ENCODE assay signal across 8 cellular contexts in genomic region chr5:159156839-159157238, GRCh38. TPM values are rescaled to one million over a fixed set of nuclear protein-coding genes. Genes with fewer than 3 reads are reported as not detected.
A peak's percentile ranks its signal among the peaks of the same experiment; 100 is the strongest.
DNase-seq lines count a peak whose midpoint lies in the region; ATAC-seq, FAIRE-seq and TF ChIP-seq lines count a peak whose summit lies in the region.

No MANE protein-coding gene starts in this region.

- peaks cover 6% of the 10 kb centered on the region for H3K4me1 ChIP-seq in RWPE2 (ENCODE audit: insufficient read depth, poor library complexity, severe bottlenecking)
- H3K4me1 ChIP-seq in liver (ENCODE audit: control insufficient read depth in 4 of 4, insufficient read depth in 4 of 4, low read length in 3 of 4) = no peaks in the 10 kb centered on the region
- H3K4me1 ChIP-seq in upper lobe of left lung = peaks cover 3 to 21% (median 11%) of the 10 kb centered on the region in 4 donors

- H3K4me3 ChIP-seq in LNCaP clone FGC (ENCODE audit: low read depth, low read length) (no peak overlapping the region), RWPE2 (ENCODE audit: severe bottlenecking) (no peak overlapping the region), liver (ENCODE audit: low read depth in 1 of 3, low read length in 3 of 3) (no peak overlapping the region), upper lobe of left lung (no peak overlapping the region)

- H3K36me3 ChIP-seq in RWPE2 (ENCODE audit: low read depth) = peaks cover 69% of the 10 kb centered on the region
- peaks cover 2 to 11% (median 6%) of the 10 kb centered on the region in 4 donors for H3K36me3 ChIP-seq in liver (ENCODE audit: control insufficient read depth in 4 of 4, insufficient read depth in 3 of 4, low read depth in 1 of 4, low read length in 3 of 4)
- H3K36me3 ChIP-seq in upper lobe of left lung = peaks cover 11 to 48% (median 33%) of the 10 kb centered on the region in 4 donors

- TF ChIP-seq CTCF in LNCaP clone FGC (IDR thresholded peaks at IDR 0.05; ENCODE audit: control insufficient read depth, extremely low read depth, insufficient read depth) = peak; percentile 83
- peak; percentile 99 for TF ChIP-seq CTCF in RWPE2 (IDR thresholded peaks at IDR 0.05; ENCODE audit: poor library complexity, severe bottlenecking)
- peak; percentile 85 for TF ChIP-seq CTCF in liver (IDR thresholded peaks at IDR 0.05; ENCODE audit: low read depth, low read length, missing input control)
- peak; percentile 68 to 86 (median 78) for TF ChIP-seq CTCF in upper lobe of left lung (IDR thresholded peaks at IDR 0.05)

- H3K27ac ChIP-seq in RWPE2 (ENCODE audit: poor library complexity, severe bottlenecking) (peak overlapping the region; percentile 12), liver (ENCODE audit: low read depth in 1 of 2, low read length in 2 of 2) (no peak overlapping the region), upper lobe of left lung (peak overlapping the region in 2 of 4 donors; percentile 51 to 54)

- H3K27me3 ChIP-seq in RWPE2 (ENCODE audit: insufficient read depth, poor library complexity, severe bottlenecking) = no peaks in the 10 kb centered on the region
- H3K27me3 ChIP-seq in liver (ENCODE audit: control insufficient read depth in 4 of 4, insufficient read depth in 4 of 4, low read length in 3 of 4) = no peaks in the 10 kb centered on the region
- H3K27me3 ChIP-seq in upper lobe of left lung = no peaks in the 10 kb centered on the region

- H3K9me3 ChIP-seq in RWPE2 (ENCODE audit: severe bottlenecking) (no peaks in the 10 kb centered on the region), liver (ENCODE audit: control insufficient read depth in 4 of 4, low read length in 3 of 4) (no peaks in the 10 kb centered on the region), upper lobe of left lung (no peaks in the 10 kb centered on the region)

- 10% methylated on average over 2 of the region's 2 CpGs for WGBS in liver
- 3 to 5% methylated on average over 2 of the region's 2 CpGs for WGBS in upper lobe of left lung, 2 donors

- H3K9ac ChIP-seq in liver (ENCODE audit: low read depth in 1 of 2, low read length in 2 of 2) = no peak overlapping the region

- peak; percentile 5 for FAIRE-seq in colon (lab: Jason Lieb, UNC)

- TF ChIP-seq POLR2A in upper lobe of left lung (IDR thresholded peaks at IDR 0.05) = no peak

- ATAC-seq in GM21447 (IDR thresholded peaks at IDR 0.05; ENCODE audit: unreplicated experiment) (peak; percentile 69), RWPE2 (ENCODE audit: low read depth) (peak; percentile 87), upper lobe of left lung (ENCODE audit: low FRiP score in 2 of 2) (peak; percentile 86 to 88)

- TF ChIP-seq RAD21 in liver (IDR thresholded peaks at IDR 0.05) = peak; percentile 96

- no peak for TF ChIP-seq EP300 in upper lobe of left lung (IDR thresholded peaks at IDR 0.05)

- DNase-seq in NCI-H2107 treated with DMSO at 0.1 percent for 48 hours (lab: John Stamatoyannopoulos, UW; ENCODE audit: unreplicated experiment) (peak; percentile 49), NCI-H2107 (lab: John Stamatoyannopoulos, UW) (no peak), LNCaP clone FGC (ENCODE audit: low read depth) (peak; percentile 59), RWPE2 (ENCODE audit: low spot score) (no peak), upper lobe of left lung (no peak)

TF ChIP-seq in liver, 16 proteins besides CTCF, POLR2A, EP300 and RAD21:
- no peak for TF ChIP-seq ZBTB33 (IDR thresholded peaks at IDR 0.05)
- no peak for TF ChIP-seq TAF1 (conservative IDR thresholded peaks at IDR 0.05)
- no peak for TF ChIP-seq YY1 (IDR thresholded peaks at IDR 0.05)
- no peak for TF ChIP-seq NR2F2 (IDR thresholded peaks at IDR 0.05)
- no peak for TF ChIP-seq RXRA (IDR thresholded peaks at IDR 0.05)
- no peak for TF ChIP-seq SP1 (IDR thresholded peaks at IDR 0.05)
- TF ChIP-seq MAX (IDR thresholded peaks at IDR 0.05) = no peak
- TF ChIP-seq HNF4G (IDR thresholded peaks at IDR 0.05) = no peak
- TF ChIP-seq FOXA2 (IDR thresholded peaks at IDR 0.05) = no peak

RNA-seq across cellular contexts. Expression of gene RNF145, which starts 52.5 kb away (rescaled TPM):
- total RNA-seq in liver (10 to 100 TPM; 13.0 to 34.6 TPM), upper lobe of left lung (100 to 1,000 TPM; 130 to 376 (median 232) TPM)
- 10 to 100 TPM in 1 of 2 donors, 1 to 10 TPM in 1; 2.9 to 10.5 TPM for polyA plus RNA-seq in liver

RNA-seq across cellular contexts. Expression of gene EBF1, which starts 57.1 kb away (rescaled TPM):
- total RNA-seq in liver (1 to 10 TPM in 1 of 2 donors, under 1 TPM in 1; 0.59 to 1.1 TPM), upper lobe of left lung (10 to 100 TPM in 1 of 6 donors, 1 to 10 TPM in 5; 3.2 to 13.6 (median 5.3) TPM)
- polyA plus RNA-seq in liver = under 1 TPM; 0.31 to 0.75 TPM

Comparison
In these comparisons a context has a peak if more than half of its experiments do, and no peak if none do; other contexts are left out.
1. DNase-seq: peak in NCI-H2107 treated with DMSO at 0.1 percent for 48 hours (single experiment) and LNCaP clone FGC (single experiment); none in NCI-H2107 (single experiment), RWPE2 (single experiment) and upper lobe of left lung (0 of 2).
2. Peak in every context shown above with its lines, with median percentiles within 50 percentile points of each other: ATAC-seq and CTCF ChIP-seq.